Comparison of ENCODE assay signal across 8 cellular contexts in genomic region chr11:27497284-27497866, GRCh38. TPM values are rescaled to one million over a fixed set of nuclear protein-coding genes. Genes with fewer than 3 reads are reported as not detected.
A peak's percentile ranks its signal among the peaks of the same experiment; 100 is the strongest.
DNase-seq lines count a peak whose midpoint lies in the region; ATAC-seq and TF ChIP-seq lines count a peak whose summit lies in the region.

No MANE protein-coding gene starts in this region.

- peaks cover 55% of the 10 kb centered on the region for H3K36me3 Mint-ChIP-seq in CD8-positive, alpha-beta T cell

- no peaks in the 10 kb centered on the region for H3K27me3 ChIP-seq in CD8-positive, alpha-beta T cell (ENCODE audit: insufficient read depth, low read length)
- no peaks in the 10 kb centered on the region for H3K27me3 ChIP-seq in upper lobe of right lung

- H3K27ac Mint-ChIP-seq in CD8-positive, alpha-beta T cell: no peak overlapping the region

- H3K4me1 Mint-ChIP-seq in CD8-positive, alpha-beta T cell (ENCODE audit: low read depth): peaks cover 25% of the 10 kb centered on the region

- CTCF ChIA-PET in CD8-positive, alpha-beta T cell (lab: Charles Lee): interaction anchor here (0.6 to 5.0 kb wide), 5 partner anchors 8 to 311 kb away, joined by 3 to 33 read pairs (median 6); no protein-coding TSS in a partner anchor

- H3K36me3 ChIP-seq in CD8-positive, alpha-beta T cell (ENCODE audit: insufficient read depth, low read length): peaks cover 10% of the 10 kb centered on the region
- peaks cover 78% of the 10 kb centered on the region for H3K36me3 ChIP-seq in upper lobe of right lung

- no peak overlapping the region for H3K4me3 ChIP-seq in CD8-positive, alpha-beta T cell (ENCODE audit: low read depth, low read length)
- H3K4me3 ChIP-seq in upper lobe of right lung: no peak overlapping the region

- intact Hi-C loops in CD8-positive, alpha-beta T cell (cut with DNase I, micrococcal nuclease): no loop called here
- intact Hi-C loops in upper lobe of right lung (cut with DNase I): no loop called here

- H3K27me3 Mint-ChIP-seq in CD8-positive, alpha-beta T cell (ENCODE audit: low read depth): no peaks in the 10 kb centered on the region

- H3K9me3 Mint-ChIP-seq in CD8-positive, alpha-beta T cell: no peaks in the 10 kb centered on the region

- DNase-seq in CD8-positive, alpha-beta T cell: no peak
- DNase-seq in SK-MEL-5 (ENCODE audit: low read depth, low spot score): peak; percentile 49
- peak; percentile 23 for DNase-seq in germinal center (ENCODE audit: low spot score)
- no peak for DNase-seq in upper lobe of right lung
- DNase-seq in NCI-H1417 treated with DMSO at 0.1 percent for 48 hours (lab: John Stamatoyannopoulos, UW): no peak
- DNase-seq in GOT3 (lab: John Stamatoyannopoulos, UW): no peak

- peaks cover 6% of the 10 kb centered on the region for H3K4me1 ChIP-seq in CD8-positive, alpha-beta T cell (ENCODE audit: insufficient read depth, low read length)
- H3K4me1 ChIP-seq in upper lobe of right lung: peaks cover 16% of the 10 kb centered on the region

- H3K4me3 Mint-ChIP-seq in CD8-positive, alpha-beta T cell: no peak overlapping the region

- H3K9me3 ChIP-seq in CD8-positive, alpha-beta T cell (ENCODE audit: low read length): no peaks in the 10 kb centered on the region
- H3K9me3 ChIP-seq in upper lobe of right lung: no peaks in the 10 kb centered on the region

- no peak overlapping the region for H3K27ac ChIP-seq in CD8-positive, alpha-beta T cell (ENCODE audit: low read depth, low read length)
- H3K27ac ChIP-seq in upper lobe of right lung: peak overlapping the region; percentile 3

- in situ Hi-C loops in SK-MEL-5 (cut with HindIII; ENCODE audit: low pct_unique_long_range_greater_than_20kb, low sequenced_read_pairs): no loop called here

- ATAC-seq in CD8-positive, alpha-beta T cell: no peak
- ATAC-seq in GM19351 (IDR thresholded peaks at IDR 0.05; ENCODE audit: unreplicated experiment) (peak; percentile 80), HG03457 (IDR thresholded peaks at IDR 0.05; ENCODE audit: unreplicated experiment) (peak; percentile 62), upper lobe of right lung (no peak)

- POLR2A ChIA-PET in CD8-positive, alpha-beta T cell (lab: Charles Lee): interaction anchor here (1.9 kb wide), 1 partner anchor 25 kb away, joined by 5 read pairs; the partner anchor contains the start of gene LGR4

- TF ChIP-seq CTCF in CD8-positive, alpha-beta T cell (IDR thresholded peaks at IDR 0.05): peak; percentile 59
- TF ChIP-seq CTCF in upper lobe of right lung (IDR thresholded peaks at IDR 0.05): peak; percentile 47

RNA-seq across cellular contexts. Expression of gene LIN7C, which starts 9.2 kb away (rescaled TPM):
- 10 to 100 TPM; 24.0 to 26.0 TPM for total RNA-seq in CD8-positive, alpha-beta T cell
- 31.1 and 31.9 TPM in 2 replicates for total RNA-seq in SK-MEL-5 (2014; rRNA removed; shearing (Covaris generic))
- polyA plus RNA-seq in SK-MEL-5 (2015; cell fraction: cytosol; rRNA removed): 24.4 and 29.4 TPM in 2 replicates
- 30.0 and 30.5 TPM in 2 replicates for polyA plus RNA-seq in SK-MEL-5 (2015; cell fraction: nucleus; rRNA removed)
- 36.5 TPM for total RNA-seq in upper lobe of right lung

RNA-seq across cellular contexts. Expression of gene LGR4, which starts 24.8 kb away (rescaled TPM):
- total RNA-seq in CD8-positive, alpha-beta T cell: under 1 TPM; 0.22 to 0.90 TPM
- 10.0 and 10.2 TPM in 2 replicates for total RNA-seq in SK-MEL-5 (2014; rRNA removed; shearing (Covaris generic))
- 9.8 and 10.7 TPM in 2 replicates for polyA plus RNA-seq in SK-MEL-5 (2015; cell fraction: cytosol; rRNA removed)
- polyA plus RNA-seq in SK-MEL-5 (2015; cell fraction: nucleus; rRNA removed): 24.4 and 25.0 TPM in 2 replicates
- total RNA-seq in upper lobe of right lung: 7.5 TPM

Comparison
In these comparisons a context has a peak if more than half of its experiments do, and no peak if none do; other contexts are left out.
1. ATAC-seq: peak in GM19351 (single experiment) and HG03457 (single experiment); none in CD8-positive, alpha-beta T cell (single experiment) and upper lobe of right lung (single experiment).
2. DNase-seq: peak in SK-MEL-5 (single experiment) and germinal center (single experiment); none in CD8-positive, alpha-beta T cell (0 of 7), upper lobe of right lung (single experiment), NCI-H1417 treated with DMSO at 0.1 percent for 48 hours (single experiment) and GOT3 (single experiment).